Comparison of ENCODE assay signal across 9 cellular contexts in the genomic region with DNA sequence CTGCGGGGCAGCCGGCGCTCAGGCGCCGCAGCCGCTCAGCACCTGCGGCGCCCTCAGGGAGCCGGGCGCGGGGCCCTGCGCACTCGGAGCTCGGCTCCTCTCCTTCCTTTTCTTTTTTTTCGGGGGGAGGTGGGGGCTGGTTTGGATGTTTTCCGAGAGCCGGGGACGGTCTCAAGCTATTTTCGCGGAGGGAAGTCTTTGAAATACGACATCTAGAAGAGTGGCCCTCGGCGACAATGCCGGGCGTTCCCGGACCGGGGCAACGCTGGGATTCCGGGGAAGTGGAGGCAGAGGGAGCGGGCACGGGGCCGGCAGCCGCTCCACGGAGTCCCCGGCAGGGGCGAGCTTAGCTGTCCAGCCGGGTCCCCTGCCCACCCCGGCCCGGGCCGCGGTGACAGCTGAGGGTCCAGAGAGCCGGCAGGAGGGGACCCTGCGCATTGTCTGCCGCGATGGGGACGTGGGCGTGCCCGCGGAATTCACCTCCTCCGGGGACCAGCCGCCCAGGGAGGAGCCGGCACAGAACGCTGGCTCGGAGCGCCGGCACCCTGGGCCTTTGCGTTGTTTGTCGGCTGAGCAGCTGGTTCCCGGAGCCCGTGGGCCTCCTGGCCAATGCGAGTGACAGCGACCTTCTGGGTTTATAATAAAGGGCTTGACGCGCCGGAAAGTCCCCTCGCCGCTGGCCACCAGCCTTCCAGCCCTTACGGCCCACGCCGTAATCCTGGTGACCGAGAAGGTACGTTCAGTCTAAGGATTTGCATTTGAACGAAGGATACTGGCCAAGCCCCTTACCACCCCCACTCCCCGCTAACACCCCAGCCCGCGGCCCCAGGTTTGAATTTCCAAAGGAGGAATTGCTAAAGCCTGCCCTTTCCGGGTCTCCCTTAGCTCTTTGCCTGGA. TPM values are rescaled to one million over a fixed set of nuclear protein-coding genes. Genes with fewer than 3 reads are reported as not detected.
DNase-seq lines count a peak whose midpoint lies in the region; ATAC-seq, FAIRE-seq and TF ChIP-seq lines count a peak whose summit lies in the region.
"Had no signal": no experiment of that assay in that cellular context is flagged by ENCODE, and none has a peak within 500 bp of the region (broad histone marks: within the 10 kb centered on the region; RNA-seq: fewer than 3 reads in every experiment).

No MANE protein-coding gene starts in this region.

- TF ChIP-seq EP300 in transverse colon (IDR thresholded peaks at IDR 0.05; ENCODE audit: low read depth), result no peak

- intact Hi-C loops in esophagus squamous epithelium (cut with DNase I) (no loop called here), transverse colon (cut with DNase I; ENCODE audit: low total_unique reads) (no loop called here)

- no peaks in the 10 kb centered on the region for H3K9me3 ChIP-seq in DOHH2 (ENCODE audit: control insufficient read depth, insufficient read depth, low read length)
- no peaks in the 10 kb centered on the region for H3K9me3 ChIP-seq in esophagus squamous epithelium
- H3K9me3 ChIP-seq in neuron (ENCODE audit: low read length), result peaks cover 3% of the 10 kb centered on the region
- H3K9me3 ChIP-seq in transverse colon, result no peaks in the 10 kb centered on the region

- H3K9me2 ChIP-seq in DOHH2 (replicated peaks; ENCODE audit: control insufficient read depth, low read length), result no peaks in the 10 kb centered on the region

- TF ChIP-seq POLR2A in esophagus squamous epithelium (IDR thresholded peaks at IDR 0.05) (peak in 2 of 4 donors; percentile 31 to 32), transverse colon (IDR thresholded peaks at IDR 0.05) (peak; percentile 82)

- peaks cover 41% of the 10 kb centered on the region for H3K79me2 ChIP-seq in DOHH2 (ENCODE audit: control insufficient read depth, low read length)

- H3F3A ChIP-seq in DOHH2 (ENCODE audit: control insufficient read depth, insufficient read depth), result peaks cover 18% of the 10 kb centered on the region

- peak overlapping the region; percentile 60 for H2AFZ ChIP-seq in neuron (ENCODE audit: low read depth, low read length)

- H3K36me3 ChIP-seq in DOHH2 (ENCODE audit: control insufficient read depth, low read length) (peaks cover 31% of the 10 kb centered on the region), esophagus squamous epithelium (peaks cover 0 to 12% (median 0%) of the 10 kb centered on the region in 3 donors), neuron (ENCODE audit: insufficient read depth, low read length) (no peaks in the 10 kb centered on the region), transverse colon (peaks cover 0 to 2% (median 0%) of the 10 kb centered on the region in 4 donors)

- H3K27ac ChIP-seq in DOHH2 (ENCODE audit: low read depth, low read length), result peak overlapping the region; percentile 53
- H3K27ac ChIP-seq in esophagus squamous epithelium, result peak overlapping the region; percentile 79 to 86 (median 84)
- peak overlapping the region; percentile 86 to 92 (median 89) for H3K27ac ChIP-seq in transverse colon

- peak overlapping the region; percentile 90 for H3K4me2 ChIP-seq in DOHH2 (ENCODE audit: low read length)

- H3K4me1 ChIP-seq in DOHH2 (ENCODE audit: control insufficient read depth, low read length) (peaks cover 30% of the 10 kb centered on the region), esophagus squamous epithelium (peaks cover 14 to 53% (median 25%) of the 10 kb centered on the region in 3 donors), neuron (ENCODE audit: insufficient read depth, low read length) (peaks cover 15% of the 10 kb centered on the region), transverse colon (peaks cover 3 to 39% (median 23%) of the 10 kb centered on the region in 4 donors)

- no peak for FAIRE-seq in HTR-8/SVneo (lab: Jason Lieb, UNC)

- H3K27me3 ChIP-seq in DOHH2 (ENCODE audit: control insufficient read depth, low read length), result no peaks in the 10 kb centered on the region
- no peaks in the 10 kb centered on the region for H3K27me3 ChIP-seq in esophagus squamous epithelium
- peaks cover 66% of the 10 kb centered on the region for H3K27me3 ChIP-seq in neuron (ENCODE audit: insufficient read depth, low read length)
- H3K27me3 ChIP-seq in transverse colon, result no peaks in the 10 kb centered on the region

- 0 out of 2 replicates have a peak, but pooled peaks cover 7% of the 10 kb centered on the region for H4K20me1 ChIP-seq in DOHH2 (ENCODE audit: control insufficient read depth, insufficient read depth, low read depth, low read length)

- in situ Hi-C loops in transverse colon (cut with MboI; ENCODE audit: low pct_ligation_motif_present in 1 of 4, low pct_unique_long_range_greater_than_20kb in 1 of 4, low sequenced_read_pairs in 3 of 4), result no loop called here

- H3K4me3 ChIP-seq in DOHH2 (ENCODE audit: low read length), result peak overlapping the region; percentile 93
- peak overlapping the region; percentile 78 to 92 (median 91) for H3K4me3 ChIP-seq in esophagus squamous epithelium
- peak overlapping the region; percentile 37 for H3K4me3 ChIP-seq in neuron (ENCODE audit: low read length)
- peak overlapping the region; percentile 79 to 94 (median 92) for H3K4me3 ChIP-seq in transverse colon

- peak; percentile 23 for DNase-seq in NCI-H2171 (lab: John Stamatoyannopoulos, UW)
- DNase-seq in activated T-cell treated with anti-CD3 and anti-CD28 coated beads for 4 hours, result peak; percentile 57
- DNase-seq in esophagus squamous epithelium (lab: John Stamatoyannopoulos, UW), result no peak
- peak; percentile 74 for DNase-seq in transverse colon
- DNase-seq in HTR-8/SVneo (ENCODE audit: insufficient read length, low spot score), result no peak

- peak; percentile 49 for ATAC-seq in GM21825 (IDR thresholded peaks at IDR 0.05; ENCODE audit: unreplicated experiment)

- WGBS in esophagus squamous epithelium, 2 donors, result 0% methylated on average over 12 to 14 of the region's 77 CpGs
- WGBS in transverse colon (ENCODE audit: low coverage in 1 of 2), 2 donors, result 0% methylated on average over 71 of the region's 77 CpGs; no CpG with 5 or more reads in 1 of the 2 donors

- TF ChIP-seq CTCF in DOHH2 (IDR thresholded peaks at IDR 0.05; ENCODE audit: low read depth, low read length, poor library complexity, severe bottlenecking) (no peak), esophagus squamous epithelium (IDR thresholded peaks at IDR 0.05) (no peak), transverse colon (IDR thresholded peaks at IDR 0.05) (no peak)

RNA-seq across cellular contexts. Expression of a gene that starts 0.6 kb away (rescaled TPM):
- total RNA-seq in esophagus squamous epithelium (10 to 100 TPM; 10.7 to 21.1 (median 14.0) TPM), transverse colon (100 to 1,000 TPM in 3 of 4 donors, 10 to 100 TPM in 1; 80.8 to 139 (median 117) TPM)

RNA-seq across cellular contexts. Expression of a gene that starts 18.2 kb away (rescaled TPM):
- total RNA-seq in esophagus squamous epithelium, result under 1 TPM in 1 of 4 donors, not detected in 3; 0.19 TPM
- 1 to 10 TPM in 3 of 4 donors, under 1 TPM in 1; 0.80 to 10.0 (median 8.0) TPM for total RNA-seq in transverse colon
- total RNA-seq: T-helper 2 cell treated with Interferon-gamma antibody and Interleukin-4, amounts not matched to agents 100 ng/mL and 5 ng/mL, for 36 hours had no signal

Comparison
In these comparisons a context has a peak if more than half of its experiments do, and no peak if none do; other contexts are left out.
1. H3K4me3 ChIP-seq: peak in every context shown above with its lines; median percentile 93 in DOHH2; 92 in transverse colon; 91 in esophagus squamous epithelium; 37 in neuron.
2. DNase-seq: peak in NCI-H2171 (single experiment), activated T-cell treated with anti-CD3 and anti-CD28 coated beads for 4 hours (single experiment) and transverse colon (single experiment); none in esophagus squamous epithelium (single experiment) and HTR-8/SVneo (single experiment).
3. Peak in every context shown above with its lines, with median percentiles within 50 percentile points of each other: H3K27ac ChIP-seq.